Comparison of ENCODE assay signal across 11 cellular contexts in the genomic region with DNA sequence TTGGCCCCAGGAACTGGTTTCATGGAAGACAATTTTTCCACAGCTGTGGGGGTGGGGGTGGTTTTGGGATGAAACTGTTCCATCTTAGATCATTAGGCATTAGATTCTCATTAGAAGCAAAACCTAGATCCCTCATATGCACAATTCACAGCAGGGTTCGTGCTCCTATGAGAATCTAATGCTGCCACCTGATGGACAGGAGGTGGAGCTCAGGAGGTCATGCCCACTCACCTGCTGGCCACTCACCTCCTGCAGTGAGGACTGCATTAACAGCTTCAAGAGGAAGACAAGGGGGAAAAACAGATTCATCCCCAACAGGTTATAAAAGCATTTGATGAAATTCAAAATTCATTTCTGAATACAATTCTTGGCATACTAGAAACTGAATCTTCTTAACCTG. TPM values are rescaled to one million over a fixed set of nuclear protein-coding genes. Genes with fewer than 3 reads are reported as not detected.
A peak's percentile ranks its signal among the peaks of the same experiment; 100 is the strongest.
DNase-seq lines count a peak whose midpoint lies in the region; ATAC-seq, FAIRE-seq and TF ChIP-seq lines count a peak whose summit lies in the region.
"Had no signal": no experiment of that assay in that cellular context is flagged by ENCODE, and none has a peak within 500 bp of the region (broad histone marks: within the 10 kb centered on the region; RNA-seq: fewer than 3 reads in every experiment).

No MANE protein-coding gene starts in this region.

- intact Hi-C loops in pancreas (cut with DNase I), result no loop called here

- ATAC-seq in pancreas, result peak; percentile 77 to 96 (median 88)
- no peak for ATAC-seq in esophagus mucosa
- ATAC-seq in HG02870 (IDR thresholded peaks at IDR 0.05; ENCODE audit: unreplicated experiment), result no peak
- no peak for ATAC-seq in GM18873 (IDR thresholded peaks at IDR 0.05; ENCODE audit: low FRiP score, unreplicated experiment)
- ATAC-seq: activated naive CD4-positive, alpha-beta T cell treated with anti-CD3 and anti-CD28 coated beads, Interleukin-2, amount 50 U/mL, for 72 hours had no signal

- H3K4me3 ChIP-seq in brain microvascular endothelial cell (ENCODE audit: low read depth, low read length) (no peak overlapping the region), pancreas (no peak overlapping the region)

- H3K27ac ChIP-seq in brain microvascular endothelial cell, result no peak overlapping the region
- H3K27ac ChIP-seq in pancreas, result no peak overlapping the region

- H3K9me3 ChIP-seq in pancreas, result no peaks in the 10 kb centered on the region

- FAIRE-seq in pancreas (lab: Jason Lieb, UNC), result no peak

- no peaks in the 10 kb centered on the region for H3K27me3 ChIP-seq in brain microvascular endothelial cell (replicated peaks)
- H3K27me3 ChIP-seq in pancreas, result no peaks in the 10 kb centered on the region

- peak; percentile 32 for TF ChIP-seq CTCF in brain microvascular endothelial cell (IDR thresholded peaks at IDR 0.05; ENCODE audit: low read depth, low read length, missing control alignments)
- no peak for TF ChIP-seq CTCF in pancreas (IDR thresholded peaks at IDR 0.05)

- in situ Hi-C loops in brain microvascular endothelial cell (cut with HindIII; ENCODE audit: low pct_ligation_motif_present, low sequenced_read_pairs), result no loop called here

- H3K4me1 ChIP-seq in pancreas, result no peaks in the 10 kb centered on the region

- 21 to 23% methylated on average over 1 of the region's 1 CpG for WGBS in pancreas, 2 donors

- DNase-seq in NCI-H1092 treated with DMSO at 0.1 percent for 48 hours (lab: John Stamatoyannopoulos, UW) (peak; percentile 27), NCI-H1092 (lab: John Stamatoyannopoulos, UW) (no peak), NCI-H1105 treated with DMSO at 0.1 percent for 48 hours (lab: John Stamatoyannopoulos, UW) (peak; percentile 28), brain microvascular endothelial cell (no peak), pancreas (peak in 1 of 6 donors; percentile 45)
- DNase-seq: MV-4-11, T1000 had no signal

- H3K36me3 ChIP-seq in brain microvascular endothelial cell (replicated peaks) (peaks cover 18% of the 10 kb centered on the region), pancreas (peaks cover 0 to 36% (median 0%) of the 10 kb centered on the region in 3 donors)

RNA-seq across cellular contexts. Expression of a gene that starts 38.5 kb away (rescaled TPM):
- total RNA-seq in pancreas (10 to 100 TPM; 22.4 to 28.7 (median 25.8) TPM), esophagus mucosa (38.9 TPM)
- polyA plus RNA-seq in pancreas, result 10 to 100 TPM; 37.4 to 42.9 TPM

RNA-seq across cellular contexts. Expression of a gene that starts 39.0 kb away (rescaled TPM):
- 10 to 100 TPM; 22.8 to 65.2 (median 30.4) TPM for total RNA-seq in pancreas
- 100 to 1,000 TPM in 1 of 2 donors, 10 to 100 TPM in 1; 64.6 to 107 TPM for polyA plus RNA-seq in pancreas
- total RNA-seq in esophagus mucosa, result 38.3 TPM

RNA-seq across cellular contexts. Expression of a gene that starts 39.9 kb away (rescaled TPM):
- total RNA-seq in pancreas (10 to 100 TPM in 5 of 6 donors, 1 to 10 TPM in 1; 10.0 to 24.8 (median 12.6) TPM), esophagus mucosa (35.0 TPM)
- polyA plus RNA-seq in pancreas, result 10 to 100 TPM; 10.1 to 11.5 TPM

Comparison
In these comparisons a context has a peak if more than half of its experiments do, and no peak if none do; other contexts are left out.
1. DNase-seq: peak in NCI-H1092 treated with DMSO at 0.1 percent for 48 hours (single experiment) and NCI-H1105 treated with DMSO at 0.1 percent for 48 hours (single experiment); none in NCI-H1092 (single experiment) and brain microvascular endothelial cell (single experiment).
2. ATAC-seq: peak in pancreas (4 of 4); none in esophagus mucosa (single experiment), HG02870 (single experiment) and GM18873 (single experiment).